ENCODE assay signal across 27 cellular contexts in the genomic region with DNA sequence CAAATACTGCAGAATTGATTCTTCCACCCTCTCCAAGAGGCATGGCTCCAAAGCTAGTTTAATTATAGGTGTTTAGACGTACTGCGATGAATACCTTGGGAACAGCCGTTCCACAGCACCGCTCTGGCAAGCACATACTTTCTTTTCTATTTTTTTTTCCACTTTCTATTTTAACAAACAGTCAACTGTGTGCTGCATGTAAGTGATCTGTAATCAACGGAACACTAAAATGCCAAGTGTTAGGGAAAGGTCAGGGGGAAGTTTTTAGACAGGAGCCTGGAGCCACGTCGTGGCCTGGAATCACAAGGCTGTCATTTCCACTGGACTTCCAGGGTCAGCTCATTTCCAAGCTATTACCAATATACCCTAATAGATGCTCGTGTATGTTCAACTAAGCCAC.
"Had no signal": no experiment of that assay in that cellular context is flagged by ENCODE, and none has a peak within 500 bp of the region (broad histone marks: within the 10 kb centered on the region; RNA-seq: fewer than 3 reads in every experiment).

No MANE protein-coding gene starts in this region.

- ATAC-seq: Panc1, SK-N-SH treated with all-trans-retinoic acid at 6 μM for 48 hours had no signal

- DNase-seq: Kasumi-1, KG1, MG63, NCI-H1048, NCI-H1092 treated with DMSO at 0.1 percent for 48 hours, NCI-H1105 treated with DMSO at 0.1 percent for 48 hours, NCI-H1436, NCI-H146, NCI-H1694, NCI-H187, NCI-H1930, NCI-H2029 treated with DMSO at 0.1 percent for 48 hours, NCI-H2171 treated with DMSO at 0.1 percent for 48 hours, NCI-H345, NCI-H446, NCI-H510A treated with DMSO at 0.1 percent for 48 hours, NCI-H524 treated with DMSO at 0.1 percent for 48 hours, NCI-H526 treated with DMSO at 0.1 percent for 48 hours, NCI-H774, PC-9, SHP77, SIG-M5, SJCRH30, T-helper 1 cell had no signal

- H3K27ac Mint-ChIP-seq: T-helper 1 cell treated with Interleukin-12 subunit alpha and Interleukin-12 subunit beta and Interleukin-4 antibody, amounts not matched to agents 30 μg/mL and 1 μg/mL, for 36 hours had no signal

- H3K4me3 Mint-ChIP-seq: T-helper 1 cell treated with Interleukin-12 subunit alpha and Interleukin-12 subunit beta and Interleukin-4 antibody, amounts not matched to agents 30 μg/mL and 1 μg/mL, for 36 hours had no signal

- H3K9me3 Mint-ChIP-seq: T-helper 1 cell treated with Interleukin-12 subunit alpha and Interleukin-12 subunit beta and Interleukin-4 antibody, amounts not matched to agents 30 μg/mL and 1 μg/mL, for 36 hours had no signal
